ENCODE assay signal across 8 cellular contexts in genomic region chr2:62305421-62306176, GRCh38.
DNase-seq lines count a peak whose midpoint lies in the region; ATAC-seq and TF ChIP-seq lines count a peak whose summit lies in the region.

No MANE protein-coding gene starts in this region.

- peaks cover 29% of the 10 kb centered on the region for H3K4me1 ChIP-seq in BE2C

- peak overlapping the region; percentile 77 to 97 (median 92) for H3K27ac Mint-ChIP-seq in naive thymus-derived CD8-positive, alpha-beta T cell

- ATAC-seq in naive thymus-derived CD8-positive, alpha-beta T cell: peak; percentile 46 to 47
- no peak for ATAC-seq in GM19463 (IDR thresholded peaks at IDR 0.05; ENCODE audit: unreplicated experiment)

- no peaks in the 10 kb centered on the region for H3K36me3 Mint-ChIP-seq in naive thymus-derived CD8-positive, alpha-beta T cell

- H3K9me3 Mint-ChIP-seq in naive thymus-derived CD8-positive, alpha-beta T cell: no peaks in the 10 kb centered on the region

- no peaks in the 10 kb centered on the region for H3K36me3 ChIP-seq in BE2C

- POLR2A ChIA-PET in naive thymus-derived CD8-positive, alpha-beta T cell (lab: Charles Lee): interaction anchor here (0.6 to 1.4 kb wide), 7 partner anchors 9 to 110 kb away, joined by 3 to 5 read pairs (median 4); partner anchors contain the start of gene B3GNT2

- H3K4me1 Mint-ChIP-seq in naive thymus-derived CD8-positive, alpha-beta T cell: peaks cover 68 to 96% (median 94%) of the 10 kb centered on the region in 4 donors

- H3K4me3 ChIP-seq in BE2C (ENCODE audit: low read depth, low read length): no peak overlapping the region

- H3K9me3 ChIP-seq in BE2C: no peaks in the 10 kb centered on the region

- peak overlapping the region; percentile 28 to 96 (median 69) for H3K4me3 Mint-ChIP-seq in naive thymus-derived CD8-positive, alpha-beta T cell

- in situ Hi-C loops in G401 (cut with HindIII; ENCODE audit: low sequenced_read_pairs): no loop called here

- DNase-seq in BE2C: peak; percentile 44
- peak; percentile 36 for DNase-seq in NCI-H2029 treated with DMSO at 0.1 percent for 48 hours (lab: John Stamatoyannopoulos, UW)
- peak; percentile 69 for DNase-seq in activated T-cell treated with anti-CD3 and anti-CD28 coated beads for 48 hours (ENCODE audit: low read depth)
- DNase-seq in naive thymus-derived CD8-positive, alpha-beta T cell: peak in 4 of 10 donors; percentile 22 to 67 (median 33)
- DNase-seq in G401 (ENCODE audit: low spot score): no peak
- DNase-seq in putamen (ENCODE audit: low spot score): no peak
- DNase-seq in A172 (ENCODE audit: low spot score): no peak

- no peak for TF ChIP-seq CTCF in BE2C (IDR thresholded peaks at IDR 0.05; ENCODE audit: low read depth, low read length)

- H3K27me3 Mint-ChIP-seq in naive thymus-derived CD8-positive, alpha-beta T cell: no peaks in the 10 kb centered on the region

- no peaks in the 10 kb centered on the region for H3K27me3 ChIP-seq in BE2C

Comparison
In these comparisons a context has a peak if more than half of its experiments do, and no peak if none do; other contexts are left out.
1. DNase-seq: peak in BE2C (single experiment), NCI-H2029 treated with DMSO at 0.1 percent for 48 hours (single experiment) and activated T-cell treated with anti-CD3 and anti-CD28 coated beads for 48 hours (single experiment); none in G401 (single experiment), putamen (single experiment) and A172 (single experiment).